Comparison of ENCODE assay signal across 8 cellular contexts in genomic region chr1:64933296-64934070, GRCh38. TPM values are rescaled to one million over a fixed set of nuclear protein-coding genes. Genes with fewer than 3 reads are reported as not detected.
A peak's percentile ranks its signal among the peaks of the same experiment; 100 is the strongest.
DNase-seq lines count a peak whose midpoint lies in the region; ATAC-seq and TF ChIP-seq lines count a peak whose summit lies in the region.

No MANE protein-coding gene starts in this region.

- H3K9me3 ChIP-seq in Peyer's patch (no peaks in the 10 kb centered on the region), esophagus (ENCODE audit: control insufficient read depth in 2 of 2, insufficient read depth in 1 of 2, low read depth in 1 of 2, low read length in 1 of 2) (peaks cover 0 to 4% of the 10 kb centered on the region in 2 donors)

- no peaks in the 10 kb centered on the region for H3K27me3 ChIP-seq in Peyer's patch
- H3K27me3 ChIP-seq in esophagus (ENCODE audit: control insufficient read depth in 1 of 2, insufficient read depth in 2 of 2, low read length in 2 of 2), result no peaks in the 10 kb centered on the region

- peak overlapping the region; percentile 56 for H3K4me3 Mint-ChIP-seq in osteocyte (ENCODE audit: unreplicated experiment)

- no peaks in the 10 kb centered on the region for H3K27me3 Mint-ChIP-seq in osteocyte (ENCODE audit: unreplicated experiment)

- peak overlapping the region; percentile 36 to 58 (median 50) for H3K27ac ChIP-seq in Peyer's patch
- peak overlapping the region; percentile 41 to 69 for H3K27ac ChIP-seq in esophagus (ENCODE audit: low read depth in 2 of 2, low read length in 1 of 2)

- TF ChIP-seq POLR2A in Peyer's patch (IDR thresholded peaks at IDR 0.05), result no peak

- H3K4me1 Mint-ChIP-seq in osteocyte (ENCODE audit: unreplicated experiment), result peaks cover 38% of the 10 kb centered on the region

- H3K4me1 ChIP-seq in Peyer's patch (peaks cover 0 to 37% (median 10%) of the 10 kb centered on the region in 4 donors), esophagus (ENCODE audit: control insufficient read depth in 2 of 2, insufficient read depth in 2 of 2, low read length in 1 of 2) (peaks cover 0 to 9% of the 10 kb centered on the region in 2 donors)

- H3K36me3 Mint-ChIP-seq in osteocyte (ENCODE audit: unreplicated experiment), result peaks cover 10% of the 10 kb centered on the region

- peak overlapping the region; percentile 98 for H3K27ac Mint-ChIP-seq in osteocyte (ENCODE audit: unreplicated experiment)

- TF ChIP-seq CTCF in Peyer's patch (IDR thresholded peaks at IDR 0.05) (no peak), osteocyte (IDR thresholded peaks at IDR 0.05) (no peak)

- H3K4me3 ChIP-seq in Peyer's patch (no peak overlapping the region), esophagus (ENCODE audit: low read depth in 1 of 2, low read length in 2 of 2) (no peak overlapping the region)

- ATAC-seq in HG03175 (IDR thresholded peaks at IDR 0.05; ENCODE audit: unreplicated experiment) (no peak), HG02840 (IDR thresholded peaks at IDR 0.05; ENCODE audit: low FRiP score, unreplicated experiment) (no peak), GM21717 (IDR thresholded peaks at IDR 0.05; ENCODE audit: unreplicated experiment) (no peak)

- peak; percentile 21 for DNase-seq in GDM1 (lab: John Stamatoyannopoulos, UW)
- DNase-seq in Peyer's patch, result no peak
- no peak for DNase-seq in osteocyte (ENCODE audit: extremely low spot score, unreplicated experiment)
- DNase-seq in NCI-H2107 treated with DMSO at 0.1 percent for 48 hours (lab: John Stamatoyannopoulos, UW; ENCODE audit: unreplicated experiment), result no peak

- WGBS in esophagus, 2 donors, result 55 to 62% methylated on average over 11 of the region's 11 CpGs

- H3K36me3 ChIP-seq in Peyer's patch (no peaks in the 10 kb centered on the region), esophagus (ENCODE audit: control insufficient read depth in 2 of 2, insufficient read depth in 2 of 2, low read length in 1 of 2) (peaks cover 0 to 3% of the 10 kb centered on the region in 2 donors)

- H3K9me3 Mint-ChIP-seq in osteocyte (ENCODE audit: unreplicated experiment), result peaks cover 6% of the 10 kb centered on the region

RNA-seq across cellular contexts. Expression of gene JAK1, which starts 32.9 kb away (rescaled TPM):
- total RNA-seq in Peyer's patch (100 to 1,000 TPM; 116 to 251 (median 126) TPM), osteocyte (103 TPM in 2 replicates)
- 10 to 100 TPM; 13.1 to 20.9 TPM for polyA plus RNA-seq in esophagus
